ENCODE assay signal across 1 cellular context in the genomic region with DNA sequence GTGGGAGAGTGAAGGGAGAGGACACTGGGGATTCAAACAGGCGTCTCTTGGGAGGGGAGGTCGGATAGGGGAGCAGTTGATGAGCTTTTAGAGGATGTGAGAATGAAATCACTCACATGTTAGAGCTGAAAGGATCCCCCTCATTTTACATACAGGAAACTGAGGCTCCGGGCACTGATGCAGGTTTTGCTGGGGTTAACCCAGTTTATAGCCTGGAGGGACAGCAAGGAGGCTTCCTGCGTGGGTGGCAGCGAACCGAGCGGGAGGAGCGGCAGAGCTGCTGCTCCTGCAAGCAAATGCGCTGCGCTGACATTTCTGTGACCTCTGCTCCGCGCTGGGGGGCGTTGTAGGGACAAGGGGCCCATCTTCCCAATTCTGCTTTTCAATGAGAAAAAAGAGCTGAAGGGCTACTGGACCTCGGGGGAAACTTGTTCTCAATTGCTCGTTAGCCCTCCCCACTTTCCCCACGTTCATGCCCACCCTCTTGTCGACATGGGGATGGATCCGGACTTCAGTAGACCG.
TF ChIP-seq lines count a peak whose summit lies in the region.

No MANE protein-coding gene starts in this region.

TF ChIP-seq in K562, 482 proteins besides CTCF, POLR2A, EP300 and RAD21 (continued from another document):
- TF ChIP-seq, protein P1, sequence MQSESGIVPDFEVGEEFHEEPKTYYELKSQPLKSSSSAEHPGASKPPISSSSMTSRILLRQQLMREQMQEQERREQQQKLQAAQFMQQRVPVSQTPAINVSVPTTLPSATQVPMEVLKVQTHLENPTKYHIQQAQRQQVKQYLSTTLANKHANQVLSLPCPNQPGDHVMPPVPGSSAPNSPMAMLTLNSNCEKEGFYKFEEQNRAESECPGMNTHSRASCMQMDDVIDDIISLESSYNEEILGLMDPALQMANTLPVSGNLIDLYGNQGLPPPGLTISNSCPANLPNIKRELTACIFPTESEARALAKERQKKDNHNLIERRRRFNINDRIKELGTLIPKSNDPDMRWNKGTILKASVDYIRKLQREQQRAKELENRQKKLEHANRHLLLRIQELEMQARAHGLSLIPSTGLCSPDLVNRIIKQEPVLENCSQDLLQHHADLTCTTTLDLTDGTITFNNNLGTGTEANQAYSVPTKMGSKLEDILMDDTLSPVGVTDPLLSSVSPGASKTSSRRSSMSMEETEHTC (IDR thresholded peaks at IDR 0.05), result no peak
- TF ChIP-seq CBX2 (IDR thresholded peaks at IDR 0.05; ENCODE audit: insufficient read depth, low read length, poor library complexity, severe bottlenecking) (peak; percentile 72), SMAD1 (IDR thresholded peaks at IDR 0.05; ENCODE audit: low read depth, low read length, partially characterized antibody) (no peak), EGR1 (conservative IDR thresholded peaks at IDR 0.05) (peak; percentile 49), CBX8 (IDR thresholded peaks at IDR 0.05; ENCODE audit: borderline replicate concordance, extremely low read depth, low read depth, low read length, poor library complexity, severe bottlenecking) (peak; percentile 36), BACH1 (tag; IDR thresholded peaks at IDR 0.05) (no peak)
- TF ChIP-seq, protein P2, sequence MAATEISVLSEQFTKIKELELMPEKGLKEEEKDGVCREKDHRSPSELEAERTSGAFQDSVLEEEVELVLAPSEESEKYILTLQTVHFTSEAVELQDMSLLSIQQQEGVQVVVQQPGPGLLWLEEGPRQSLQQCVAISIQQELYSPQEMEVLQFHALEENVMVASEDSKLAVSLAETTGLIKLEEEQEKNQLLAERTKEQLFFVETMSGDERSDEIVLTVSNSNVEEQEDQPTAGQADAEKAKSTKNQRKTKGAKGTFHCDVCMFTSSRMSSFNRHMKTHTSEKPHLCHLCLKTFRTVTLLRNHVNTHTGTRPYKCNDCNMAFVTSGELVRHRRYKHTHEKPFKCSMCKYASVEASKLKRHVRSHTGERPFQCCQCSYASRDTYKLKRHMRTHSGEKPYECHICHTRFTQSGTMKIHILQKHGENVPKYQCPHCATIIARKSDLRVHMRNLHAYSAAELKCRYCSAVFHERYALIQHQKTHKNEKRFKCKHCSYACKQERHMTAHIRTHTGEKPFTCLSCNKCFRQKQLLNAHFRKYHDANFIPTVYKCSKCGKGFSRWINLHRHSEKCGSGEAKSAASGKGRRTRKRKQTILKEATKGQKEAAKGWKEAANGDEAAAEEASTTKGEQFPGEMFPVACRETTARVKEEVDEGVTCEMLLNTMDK (IDR thresholded peaks at IDR 0.05; ENCODE audit: borderline replicate concordance, insufficient read depth, low read depth, low read length, poor library complexity, severe bottlenecking), result peak; percentile 22
TF ChIP-seq in K562: peak in this region for 4.
